1 cellular context compared by ENCODE assay signal in the genomic region with DNA sequence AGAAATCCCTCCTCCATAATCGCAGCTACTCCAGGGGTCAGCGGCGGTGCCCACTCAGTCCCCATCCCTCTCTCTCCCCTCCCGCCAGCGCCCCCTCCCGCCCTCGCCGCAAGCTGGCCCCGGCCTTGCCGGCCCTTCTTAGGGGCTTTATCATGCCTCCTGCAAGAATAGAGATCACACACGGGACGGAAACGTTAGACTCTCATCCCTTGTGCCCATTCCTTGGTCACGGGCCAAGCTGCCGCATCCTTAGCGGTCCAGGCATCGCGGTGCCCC.
TF ChIP-seq lines count a peak whose summit lies in the region.

No MANE protein-coding gene starts in this region.

TF ChIP-seq in HEK293, 187 proteins besides CTCF, POLR2A, EP300 and RAD21:
- TF ChIP-seq ZFP3 (tag by site-specific recombination; IDR thresholded peaks at IDR 0.05; ENCODE audit: low read depth) (no peak), ZBTB8A (tag by site-specific recombination; IDR thresholded peaks at IDR 0.05) (peak; percentile 53), ZNF23 (tag by site-specific recombination; IDR thresholded peaks at IDR 0.05; ENCODE audit: borderline replicate concordance) (no peak), MEIS1 (CRISPR knock-in tag; IDR thresholded peaks at IDR 0.05; ENCODE audit: borderline replicate concordance) (no peak), ZBTB7A (tag by site-specific recombination; IDR thresholded peaks at IDR 0.05; ENCODE audit: low read depth) (peak; percentile 39; the same call in 1 of the 2 replicates), ZNF366 (tag by site-specific recombination; conservative IDR thresholded peaks at IDR 0.05) (0 out of 2 replicates have a peak, but pooled peaks have one; percentile 17), ZNF394 (tag by site-specific recombination; IDR thresholded peaks at IDR 0.05; ENCODE audit: borderline replicate concordance) (peak; percentile 46; the same call in 1 of the 2 replicates), ZNF530 (tag by site-specific recombination; IDR thresholded peaks at IDR 0.05; ENCODE audit: low read depth) (no peak), ZNF629 (tag by site-specific recombination; IDR thresholded peaks at IDR 0.05) (no peak), ZNF121 (tag by site-specific recombination; IDR thresholded peaks at IDR 0.05) (peak; percentile 87), ZNF202 (tag by site-specific recombination; IDR thresholded peaks at IDR 0.05; ENCODE audit: borderline replicate concordance) (no peak), ZNF292 (tag by site-specific recombination; IDR thresholded peaks at IDR 0.05; ENCODE audit: borderline replicate concordance, low read depth) (no peak), GFI1B (tag by site-specific recombination; IDR thresholded peaks at IDR 0.05) (no peak), ZFP37 (tag by site-specific recombination; IDR thresholded peaks at IDR 0.05) (no peak), ZNF341 (tag by site-specific recombination; IDR thresholded peaks at IDR 0.05; ENCODE audit: low read depth) (no peak), TCF7L2 (IDR thresholded peaks at IDR 0.05; ENCODE audit: borderline replicate concordance, low read depth, low read length) (no peak), ZEB2 (tag by site-specific recombination; IDR thresholded peaks at IDR 0.05) (peak; percentile 28; the same call in 1 of the 2 replicates), ZNF837 (tag by site-specific recombination; IDR thresholded peaks at IDR 0.05) (no peak), EGR2 (tag by site-specific recombination; IDR thresholded peaks at IDR 0.05; ENCODE audit: low read depth) (0 out of 2 replicates have a peak, but pooled peaks have one; percentile 9), GLIS2 (tag by site-specific recombination; IDR thresholded peaks at IDR 0.05) (0 out of 2 replicates have a peak, but pooled peaks have one; percentile 10), SP7 (tag by site-specific recombination; IDR thresholded peaks at IDR 0.05) (peak; percentile 63), ZNF112 (tag by site-specific recombination; IDR thresholded peaks at IDR 0.05) (no peak), ZNF350 (tag by site-specific recombination; IDR thresholded peaks at IDR 0.05) (no peak), ZNF223 (tag by site-specific recombination; IDR thresholded peaks at IDR 0.05) (peak; percentile 58; the same call in 1 of the 2 replicates), ZBTB48 (tag by site-specific recombination; IDR thresholded peaks at IDR 0.05) (0 out of 2 replicates have a peak, but pooled peaks have one; percentile 35), ZNF19 (tag by site-specific recombination; IDR thresholded peaks at IDR 0.05; ENCODE audit: low read depth) (no peak)
- TF ChIP-seq, protein P1, sequence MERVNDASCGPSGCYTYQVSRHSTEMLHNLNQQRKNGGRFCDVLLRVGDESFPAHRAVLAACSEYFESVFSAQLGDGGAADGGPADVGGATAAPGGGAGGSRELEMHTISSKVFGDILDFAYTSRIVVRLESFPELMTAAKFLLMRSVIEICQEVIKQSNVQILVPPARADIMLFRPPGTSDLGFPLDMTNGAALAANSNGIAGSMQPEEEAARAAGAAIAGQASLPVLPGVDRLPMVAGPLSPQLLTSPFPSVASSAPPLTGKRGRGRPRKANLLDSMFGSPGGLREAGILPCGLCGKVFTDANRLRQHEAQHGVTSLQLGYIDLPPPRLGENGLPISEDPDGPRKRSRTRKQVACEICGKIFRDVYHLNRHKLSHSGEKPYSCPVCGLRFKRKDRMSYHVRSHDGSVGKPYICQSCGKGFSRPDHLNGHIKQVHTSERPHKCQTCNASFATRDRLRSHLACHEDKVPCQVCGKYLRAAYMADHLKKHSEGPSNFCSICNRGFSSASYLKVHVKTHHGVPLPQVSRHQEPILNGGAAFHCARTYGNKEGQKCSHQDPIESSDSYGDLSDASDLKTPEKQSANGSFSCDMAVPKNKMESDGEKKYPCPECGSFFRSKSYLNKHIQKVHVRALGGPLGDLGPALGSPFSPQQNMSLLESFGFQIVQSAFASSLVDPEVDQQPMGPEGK (tag by site-specific recombination; IDR thresholded peaks at IDR 0.05): peak; percentile 87; the same call in 1 of the 2 replicates
- TF ChIP-seq, protein P2, sequence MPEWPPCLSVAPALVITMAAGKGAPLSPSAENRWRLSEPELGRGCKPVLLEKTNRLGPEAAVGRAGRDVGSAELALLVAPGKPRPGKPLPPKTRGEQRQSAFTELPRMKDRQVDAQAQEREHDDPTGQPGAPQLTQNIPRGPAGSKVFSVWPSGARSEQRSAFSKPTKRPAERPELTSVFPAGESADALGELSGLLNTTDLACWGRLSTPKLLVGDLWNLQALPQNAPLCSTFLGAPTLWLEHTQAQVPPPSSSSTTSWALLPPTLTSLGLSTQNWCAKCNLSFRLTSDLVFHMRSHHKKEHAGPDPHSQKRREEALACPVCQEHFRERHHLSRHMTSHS (tag by site-specific recombination; IDR thresholded peaks at IDR 0.05): no peak
- TF ChIP-seq, protein P3, sequence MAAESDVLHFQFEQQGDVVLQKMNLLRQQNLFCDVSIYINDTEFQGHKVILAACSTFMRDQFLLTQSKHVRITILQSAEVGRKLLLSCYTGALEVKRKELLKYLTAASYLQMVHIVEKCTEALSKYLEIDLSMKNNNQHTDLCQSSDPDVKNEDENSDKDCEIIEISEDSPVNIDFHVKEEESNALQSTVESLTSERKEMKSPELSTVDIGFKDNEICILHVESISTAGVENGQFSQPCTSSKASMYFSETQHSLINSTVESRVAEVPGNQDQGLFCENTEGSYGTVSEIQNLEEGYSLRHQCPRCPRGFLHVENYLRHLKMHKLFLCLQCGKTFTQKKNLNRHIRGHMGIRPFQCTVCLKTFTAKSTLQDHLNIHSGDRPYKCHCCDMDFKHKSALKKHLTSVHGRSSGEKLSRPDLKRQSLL (tag by site-specific recombination; IDR thresholded peaks at IDR 0.05): no peak
- TF ChIP-seq, protein P4, sequence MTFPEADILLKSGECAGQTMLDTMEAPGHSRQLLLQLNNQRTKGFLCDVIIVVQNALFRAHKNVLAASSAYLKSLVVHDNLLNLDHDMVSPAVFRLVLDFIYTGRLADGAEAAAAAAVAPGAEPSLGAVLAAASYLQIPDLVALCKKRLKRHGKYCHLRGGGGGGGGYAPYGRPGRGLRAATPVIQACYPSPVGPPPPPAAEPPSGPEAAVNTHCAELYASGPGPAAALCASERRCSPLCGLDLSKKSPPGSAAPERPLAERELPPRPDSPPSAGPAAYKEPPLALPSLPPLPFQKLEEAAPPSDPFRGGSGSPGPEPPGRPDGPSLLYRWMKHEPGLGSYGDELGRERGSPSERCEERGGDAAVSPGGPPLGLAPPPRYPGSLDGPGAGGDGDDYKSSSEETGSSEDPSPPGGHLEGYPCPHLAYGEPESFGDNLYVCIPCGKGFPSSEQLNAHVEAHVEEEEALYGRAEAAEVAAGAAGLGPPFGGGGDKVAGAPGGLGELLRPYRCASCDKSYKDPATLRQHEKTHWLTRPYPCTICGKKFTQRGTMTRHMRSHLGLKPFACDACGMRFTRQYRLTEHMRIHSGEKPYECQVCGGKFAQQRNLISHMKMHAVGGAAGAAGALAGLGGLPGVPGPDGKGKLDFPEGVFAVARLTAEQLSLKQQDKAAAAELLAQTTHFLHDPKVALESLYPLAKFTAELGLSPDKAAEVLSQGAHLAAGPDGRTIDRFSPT (tag by site-specific recombination; IDR thresholded peaks at IDR 0.05): peak; percentile 88
- TF ChIP-seq, protein P5, sequence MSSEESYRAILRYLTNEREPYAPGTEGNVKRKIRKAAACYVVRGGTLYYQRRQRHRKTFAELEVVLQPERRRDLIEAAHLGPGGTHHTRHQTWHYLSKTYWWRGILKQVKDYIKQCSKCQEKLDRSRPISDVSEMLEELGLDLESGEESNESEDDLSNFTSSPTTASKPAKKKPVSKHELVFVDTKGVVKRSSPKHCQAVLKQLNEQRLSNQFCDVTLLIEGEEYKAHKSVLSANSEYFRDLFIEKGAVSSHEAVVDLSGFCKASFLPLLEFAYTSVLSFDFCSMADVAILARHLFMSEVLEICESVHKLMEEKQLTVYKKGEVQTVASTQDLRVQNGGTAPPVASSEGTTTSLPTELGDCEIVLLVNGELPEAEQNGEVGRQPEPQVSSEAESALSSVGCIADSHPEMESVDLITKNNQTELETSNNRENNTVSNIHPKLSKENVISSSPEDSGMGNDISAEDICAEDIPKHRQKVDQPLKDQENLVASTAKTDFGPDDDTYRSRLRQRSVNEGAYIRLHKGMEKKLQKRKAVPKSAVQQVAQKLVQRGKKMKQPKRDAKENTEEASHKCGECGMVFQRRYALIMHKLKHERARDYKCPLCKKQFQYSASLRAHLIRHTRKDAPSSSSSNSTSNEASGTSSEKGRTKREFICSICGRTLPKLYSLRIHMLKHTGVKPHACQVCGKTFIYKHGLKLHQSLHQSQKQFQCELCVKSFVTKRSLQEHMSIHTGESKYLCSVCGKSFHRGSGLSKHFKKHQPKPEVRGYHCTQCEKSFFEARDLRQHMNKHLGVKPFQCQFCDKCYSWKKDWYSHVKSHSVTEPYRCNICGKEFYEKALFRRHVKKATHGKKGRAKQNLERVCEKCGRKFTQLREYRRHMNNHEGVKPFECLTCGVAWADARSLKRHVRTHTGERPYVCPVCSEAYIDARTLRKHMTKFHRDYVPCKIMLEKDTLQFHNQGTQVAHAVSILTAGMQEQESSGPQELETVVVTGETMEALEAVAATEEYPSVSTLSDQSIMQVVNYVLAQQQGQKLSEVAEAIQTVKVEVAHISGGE (tag by site-specific recombination; conservative IDR thresholded peaks at IDR 0.05; ENCODE audit: low read depth): no peak
- TF ChIP-seq, protein P6, sequence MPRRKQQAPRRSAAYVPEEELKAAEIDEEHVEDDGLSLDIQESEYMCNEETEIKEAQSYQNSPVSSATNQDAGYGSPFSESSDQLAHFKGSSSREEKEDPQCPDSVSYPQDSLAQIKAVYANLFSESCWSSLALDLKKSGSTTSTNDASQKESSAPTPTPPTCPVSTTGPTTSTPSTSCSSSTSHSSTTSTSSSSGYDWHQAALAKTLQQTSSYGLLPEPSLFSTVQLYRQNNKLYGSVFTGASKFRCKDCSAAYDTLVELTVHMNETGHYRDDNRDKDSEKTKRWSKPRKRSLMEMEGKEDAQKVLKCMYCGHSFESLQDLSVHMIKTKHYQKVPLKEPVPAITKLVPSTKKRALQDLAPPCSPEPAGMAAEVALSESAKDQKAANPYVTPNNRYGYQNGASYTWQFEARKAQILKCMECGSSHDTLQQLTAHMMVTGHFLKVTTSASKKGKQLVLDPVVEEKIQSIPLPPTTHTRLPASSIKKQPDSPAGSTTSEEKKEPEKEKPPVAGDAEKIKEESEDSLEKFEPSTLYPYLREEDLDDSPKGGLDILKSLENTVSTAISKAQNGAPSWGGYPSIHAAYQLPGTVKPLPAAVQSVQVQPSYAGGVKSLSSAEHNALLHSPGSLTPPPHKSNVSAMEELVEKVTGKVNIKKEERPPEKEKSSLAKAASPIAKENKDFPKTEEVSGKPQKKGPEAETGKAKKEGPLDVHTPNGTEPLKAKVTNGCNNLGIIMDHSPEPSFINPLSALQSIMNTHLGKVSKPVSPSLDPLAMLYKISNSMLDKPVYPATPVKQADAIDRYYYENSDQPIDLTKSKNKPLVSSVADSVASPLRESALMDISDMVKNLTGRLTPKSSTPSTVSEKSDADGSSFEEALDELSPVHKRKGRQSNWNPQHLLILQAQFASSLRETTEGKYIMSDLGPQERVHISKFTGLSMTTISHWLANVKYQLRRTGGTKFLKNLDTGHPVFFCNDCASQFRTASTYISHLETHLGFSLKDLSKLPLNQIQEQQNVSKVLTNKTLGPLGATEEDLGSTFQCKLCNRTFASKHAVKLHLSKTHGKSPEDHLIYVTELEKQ (tag by site-specific recombination; IDR thresholded peaks at IDR 0.05; ENCODE audit: borderline replicate concordance): no peak
- TF ChIP-seq, protein P7, sequence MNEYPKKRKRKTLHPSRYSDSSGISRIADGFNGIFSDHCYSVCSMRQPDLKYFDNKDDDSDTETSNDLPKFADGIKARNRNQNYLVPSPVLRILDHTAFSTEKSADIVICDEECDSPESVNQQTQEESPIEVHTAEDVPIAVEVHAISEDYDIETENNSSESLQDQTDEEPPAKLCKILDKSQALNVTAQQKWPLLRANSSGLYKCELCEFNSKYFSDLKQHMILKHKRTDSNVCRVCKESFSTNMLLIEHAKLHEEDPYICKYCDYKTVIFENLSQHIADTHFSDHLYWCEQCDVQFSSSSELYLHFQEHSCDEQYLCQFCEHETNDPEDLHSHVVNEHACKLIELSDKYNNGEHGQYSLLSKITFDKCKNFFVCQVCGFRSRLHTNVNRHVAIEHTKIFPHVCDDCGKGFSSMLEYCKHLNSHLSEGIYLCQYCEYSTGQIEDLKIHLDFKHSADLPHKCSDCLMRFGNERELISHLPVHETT (tag by site-specific recombination; IDR thresholded peaks at IDR 0.05): no peak
- TF ChIP-seq, protein P8, sequence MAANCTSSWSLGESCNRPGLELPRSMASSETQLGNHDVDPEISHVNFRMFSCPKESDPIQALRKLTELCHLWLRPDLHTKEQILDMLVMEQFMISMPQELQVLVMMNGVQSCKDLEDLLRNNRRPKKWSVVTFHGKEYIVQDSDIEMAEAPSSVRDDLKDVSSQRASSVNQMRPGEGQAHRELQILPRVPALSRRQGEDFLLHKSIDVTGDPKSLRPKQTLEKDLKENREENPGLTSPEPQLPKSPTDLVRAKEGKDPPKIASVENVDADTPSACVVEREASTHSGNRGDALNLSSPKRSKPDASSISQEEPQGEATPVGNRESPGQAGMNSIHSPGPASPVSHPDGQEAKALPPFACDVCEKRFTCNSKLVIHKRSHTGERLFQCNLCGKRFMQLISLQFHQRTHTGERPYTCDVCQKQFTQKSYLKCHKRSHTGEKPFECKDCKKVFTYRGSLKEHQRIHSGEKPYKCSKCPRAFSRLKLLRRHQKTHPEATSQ (tag by site-specific recombination; IDR thresholded peaks at IDR 0.05): no peak
